In the genomic region with DNA sequence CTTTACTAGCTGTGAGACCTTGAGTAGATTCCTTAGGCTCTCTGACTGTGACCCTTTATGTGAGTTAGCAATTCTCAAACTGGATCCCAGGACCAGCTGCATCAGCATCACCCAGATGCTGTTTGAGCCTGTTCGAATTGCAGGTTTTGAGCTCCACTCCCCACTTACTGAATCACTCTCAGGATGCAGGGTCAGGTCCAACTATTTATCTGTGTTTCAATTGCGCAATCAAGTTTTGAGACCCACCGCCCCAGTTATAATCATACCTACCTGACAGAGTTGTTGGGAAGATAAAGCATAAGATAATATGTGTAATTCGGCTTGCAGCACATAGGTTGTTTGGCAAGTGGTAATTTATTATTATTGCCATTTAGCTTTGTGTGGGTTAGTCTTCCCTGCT, we compare ENCODE assay signal across 7 cellular contexts.
"Had no signal": no experiment of that assay in that cellular context is flagged by ENCODE, and none has a peak within 500 bp of the region (broad histone marks: within the 10 kb centered on the region; RNA-seq: fewer than 3 reads in every experiment).

No MANE protein-coding gene starts in this region.

- H3K4me2 ChIP-seq: GM23338 had no signal

- FAIRE-seq: H54 had no signal

- H2AFZ ChIP-seq: GM23338 had no signal

- ATAC-seq: GM23338 had no signal

- H3K4me3 ChIP-seq: GM23338 had no signal

- DNase-seq: H9, HCEC 1CT, Kasumi-1, KG1 had no signal

- H3K27ac ChIP-seq: HL-60 had no signal
